Comparison of ENCODE assay signal across 13 cellular contexts in the genomic region with DNA sequence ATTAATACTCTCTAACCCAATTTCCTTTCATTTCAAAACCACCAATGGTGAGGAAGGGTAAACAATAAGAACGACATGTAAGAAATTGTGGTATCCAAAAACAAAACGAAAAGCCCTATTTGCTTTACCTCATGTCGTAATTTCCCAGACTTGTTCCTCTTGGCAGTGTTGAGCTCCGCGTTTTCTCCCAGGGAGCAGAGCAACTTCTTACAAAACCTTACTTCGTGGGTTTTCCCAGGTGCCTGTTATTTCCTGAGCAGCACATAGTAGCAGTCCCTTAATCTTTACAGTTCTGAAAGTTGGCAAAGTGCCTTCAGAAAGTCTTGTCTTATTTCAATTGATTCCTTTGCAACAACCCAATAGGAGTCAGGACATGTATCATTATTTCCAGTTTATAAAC.
A peak's percentile ranks its signal among the peaks of the same experiment; 100 is the strongest.
DNase-seq lines count a peak whose midpoint lies in the region; ATAC-seq and TF ChIP-seq lines count a peak whose summit lies in the region.
"Had no signal": no experiment of that assay in that cellular context is flagged by ENCODE, and none has a peak within 500 bp of the region (broad histone marks: within the 10 kb centered on the region; RNA-seq: fewer than 3 reads in every experiment).

No MANE protein-coding gene starts in this region.

- H3K27ac ChIP-seq in smooth muscle cell (ENCODE audit: low read depth), result peak overlapping the region; percentile 2

- no peak overlapping the region for H3K4me3 ChIP-seq in smooth muscle cell

- no peak overlapping the region for H3K27ac Mint-ChIP-seq in activated naive CD4-positive, alpha-beta T cell treated with anti-CD3 and anti-CD28 coated beads, Interleukin-2, amount 10 ng/mL, durations not matched to agents 7 days and 5 days

- ATAC-seq in GM21529 (IDR thresholded peaks at IDR 0.05; ENCODE audit: unreplicated experiment) (peak; percentile 13), HG02763 (IDR thresholded peaks at IDR 0.05; ENCODE audit: unreplicated experiment) (no peak)

- H3K4me1 Mint-ChIP-seq in activated naive CD4-positive, alpha-beta T cell treated with anti-CD3 and anti-CD28 coated beads, Interleukin-2, amount 10 ng/mL, durations not matched to agents 7 days and 5 days, result no peaks in the 10 kb centered on the region

- TF ChIP-seq CTCF in smooth muscle cell (IDR thresholded peaks at IDR 0.05; ENCODE audit: borderline replicate concordance, insufficient read depth, poor library complexity, severe bottlenecking), result no peak

- no peaks in the 10 kb centered on the region for H3K27me3 ChIP-seq in smooth muscle cell (ENCODE audit: low read depth)

- H3K9ac ChIP-seq in smooth muscle cell (ENCODE audit: low read depth), result no peak overlapping the region

- CTCF ChIA-PET in activated naive CD4-positive, alpha-beta T cell treated with anti-CD3 and anti-CD28 coated beads, Interleukin-2, amount 10 ng/mL, durations not matched to agents 7 days and 5 days (lab: Charles Lee), result no interaction called here

- DNase-seq in SKM-1 (lab: John Stamatoyannopoulos, UW; ENCODE audit: unreplicated experiment) (peak; percentile 34), fibroblast of peridontal ligament (ENCODE audit: extremely low read depth) (peak; percentile 64), smooth muscle cell (lab: John Stamatoyannopoulos, UW; ENCODE audit: unreplicated experiment) (no peak), ecto neural progenitor cell (ENCODE audit: low spot score) (no peak)
- no peak for DNase-seq in activated naive CD4-positive, alpha-beta T cell treated with anti-CD3 and anti-CD28 coated beads, Interleukin-2, amount 10 ng/mL, durations not matched to agents 7 days and 5 days
- no peak for DNase-seq in activated CD4-positive, alpha-beta T cell treated with anti-CD3 and anti-CD28 coated beads for 1 hour
- DNase-seq: activated CD4-positive, alpha-beta T cell treated with anti-CD3 and anti-CD28 coated beads for 4 hours; activated gamma-delta T cell treated with Interleukin-2 at 50 U/mL for 16 hours; COR-L47; KBM-7; stimulated activated CD4-positive, alpha-beta T cell treated with anti-CD3 and anti-CD28 coated beads, Interleukin-1b, Interleukin-23, amount 100 ng/mL, for 48 hours had no signal

- H3K36me3 ChIP-seq in smooth muscle cell (ENCODE audit: low read depth), result no peaks in the 10 kb centered on the region

- WGBS in smooth muscle cell (ENCODE audit: low lambda C conversion rate), result 56% methylated on average over 6 of the region's 6 CpGs

- H3K4me1 ChIP-seq in smooth muscle cell (ENCODE audit: low read depth), result peaks cover 17% of the 10 kb centered on the region

- no peaks in the 10 kb centered on the region for H3K27me3 Mint-ChIP-seq in activated naive CD4-positive, alpha-beta T cell treated with anti-CD3 and anti-CD28 coated beads, Interleukin-2, amount 10 ng/mL, durations not matched to agents 7 days and 5 days

- no peaks in the 10 kb centered on the region for H3K9me3 Mint-ChIP-seq in activated naive CD4-positive, alpha-beta T cell treated with anti-CD3 and anti-CD28 coated beads, Interleukin-2, amount 10 ng/mL, durations not matched to agents 7 days and 5 days

- no peaks in the 10 kb centered on the region for H4K20me1 ChIP-seq in smooth muscle cell (ENCODE audit: low read depth)

- no peak overlapping the region for H3K4me2 ChIP-seq in smooth muscle cell

- H3K36me3 Mint-ChIP-seq in activated naive CD4-positive, alpha-beta T cell treated with anti-CD3 and anti-CD28 coated beads, Interleukin-2, amount 10 ng/mL, durations not matched to agents 7 days and 5 days, result no peaks in the 10 kb centered on the region

- H2AFZ ChIP-seq in smooth muscle cell (ENCODE audit: low read depth), result peak overlapping the region; percentile 40

- H3K79me2 ChIP-seq in smooth muscle cell (ENCODE audit: low read depth), result no peaks in the 10 kb centered on the region

- no peaks in the 10 kb centered on the region for H3K9me3 ChIP-seq in smooth muscle cell (replicated peaks; ENCODE audit: low read depth)

- H3K4me3 Mint-ChIP-seq in activated naive CD4-positive, alpha-beta T cell treated with anti-CD3 and anti-CD28 coated beads, Interleukin-2, amount 10 ng/mL, durations not matched to agents 7 days and 5 days, result no peak overlapping the region

- peaks cover 19% of the 10 kb centered on the region for H3F3A ChIP-seq in smooth muscle cell (ENCODE audit: low read depth)

Comparison
In these comparisons a context has a peak if more than half of its experiments do, and no peak if none do; other contexts are left out.
1. DNase-seq: peak in SKM-1 (single experiment) and fibroblast of peridontal ligament (single experiment); none in smooth muscle cell (single experiment), ecto neural progenitor cell (single experiment), activated naive CD4-positive, alpha-beta T cell treated with anti-CD3 and anti-CD28 coated beads, Interleukin-2, amount 10 ng/mL, durations not matched to agents 7 days and 5 days (single experiment) and activated CD4-positive, alpha-beta T cell treated with anti-CD3 and anti-CD28 coated beads for 1 hour (single experiment).